In genomic region chr12:62720661-62721330, GRCh38 we compare ENCODE assay signal across 9 cellular contexts.
A peak's percentile ranks its signal among the peaks of the same experiment; 100 is the strongest.
DNase-seq lines count a peak whose midpoint lies in the region; ATAC-seq, FAIRE-seq and TF ChIP-seq lines count a peak whose summit lies in the region.
"Had no signal": no experiment of that assay in that cellular context is flagged by ENCODE, and none has a peak within 500 bp of the region (broad histone marks: within the 10 kb centered on the region; RNA-seq: fewer than 3 reads in every experiment).

No MANE protein-coding gene starts in this region.

- no peak for FAIRE-seq in HepG2 (lab: Jason Lieb, UNC)

- H3K9me3 ChIP-seq in heart left ventricle (no peaks in the 10 kb centered on the region), trophoblast cell (ENCODE audit: insufficient read depth, low read depth, low read length) (no peaks in the 10 kb centered on the region), prostate gland (no peaks in the 10 kb centered on the region), HepG2 (ENCODE audit: low read length) (no peaks in the 10 kb centered on the region)

- H3K27me3 ChIP-seq in heart left ventricle, result no peaks in the 10 kb centered on the region
- no peaks in the 10 kb centered on the region for H3K27me3 ChIP-seq in trophoblast cell (ENCODE audit: insufficient read depth, low read length)
- H3K27me3 ChIP-seq in prostate gland (replicated peaks; ENCODE audit: insufficient read depth), result no peaks in the 10 kb centered on the region
- H3K27me3 ChIP-seq in HepG2 (ENCODE audit: control insufficient read depth in 1 of 2, insufficient read depth in 2 of 2, low read length in 2 of 2), result no peaks in the 10 kb centered on the region

- no peak overlapping the region for H4K8ac ChIP-seq in trophoblast cell (ENCODE audit: low read depth, low read length)

- no peak overlapping the region for H3K14ac ChIP-seq in trophoblast cell (ENCODE audit: low read length)

- H3K79me2 ChIP-seq in trophoblast cell (ENCODE audit: control insufficient read depth, insufficient read depth, low read length, poor library complexity), result no peaks in the 10 kb centered on the region
- H3K79me2 ChIP-seq in HepG2 (ENCODE audit: insufficient read depth, low read length), result no peaks in the 10 kb centered on the region

- peaks cover 0 to 35% (median 16%) of the 10 kb centered on the region in 12 donors for H3K4me1 ChIP-seq in heart left ventricle
- peaks cover 3 to 8% of the 10 kb centered on the region in 2 experiments for H3K4me1 ChIP-seq in trophoblast cell (ENCODE audit: control insufficient read depth in 1 of 2, insufficient read depth in 2 of 2, low read length in 2 of 2)
- no peaks in the 10 kb centered on the region for H3K4me1 ChIP-seq in prostate gland (replicated peaks)
- no peaks in the 10 kb centered on the region for H3K4me1 ChIP-seq in HepG2 (ENCODE audit: insufficient read depth, low read length)

- TF ChIP-seq EP300 in HepG2 (IDR thresholded peaks at IDR 0.05; ENCODE audit: low read depth in 2 of 2, low read length in 2 of 2) (no peak), HepG2 (CRISPR knock-in tag; IDR thresholded peaks at IDR 0.05; ENCODE audit: borderline replicate concordance) (no peak)

- peaks cover 4% of the 10 kb centered on the region for H3K79me1 ChIP-seq in trophoblast cell (ENCODE audit: low read length)

- no peak overlapping the region for H2BK5ac ChIP-seq in trophoblast cell (ENCODE audit: low read depth, low read length, poor library complexity)

- intact Hi-C loops in heart left ventricle (cut with DNase I), result loop anchor here in 2 of 10 donors (5.0 kb wide), 2 partner anchors 67 to 88 kb away; no protein-coding TSS in a partner anchor
- intact Hi-C loops in prostate gland (cut with DNase I), result no loop called here
- intact Hi-C loops in HepG2 (cut with micrococcal nuclease; ENCODE audit: unreplicated experiment), result no loop called here
- intact Hi-C loops in left colon (cut with DNase I, micrococcal nuclease), result no loop called here

- no peak overlapping the region for H3K4me3 ChIP-seq in heart left ventricle
- no peak overlapping the region for H3K4me3 ChIP-seq in skin epidermis
- no peak overlapping the region for H3K4me3 ChIP-seq in trophoblast cell (ENCODE audit: low read depth, low read length)
- no peak overlapping the region for H3K4me3 ChIP-seq in prostate gland
- no peak overlapping the region for H3K4me3 ChIP-seq in HepG2 (replicated peaks in 1 of 3; ENCODE audit: insufficient read depth in 1 of 3, low read depth in 2 of 3, low read length in 3 of 3)

- WGBS in heart left ventricle, 4 donors, result 55 to 59% (median 58%) methylated on average over 8 of the region's 8 CpGs
- WGBS in trophoblast cell (ENCODE audit: extremely low coverage, insufficient coverage, insufficient read length), result no CpG with 5 or more reads among the region's 8 CpGs
- 59% methylated on average over 8 of the region's 8 CpGs for WGBS in prostate gland
- WGBS in HepG2 (ENCODE audit: low lambda C conversion rate), result 95% methylated on average over 8 of the region's 8 CpGs

- in situ Hi-C loops in HepG2 (cut with HindIII; ENCODE audit: extremely low pct_ligation_motif_present, low pct_unique_long_range_greater_than_20kb), result no loop called here

- H3K18ac ChIP-seq in trophoblast cell (ENCODE audit: low read length), result no peak overlapping the region

- no peak overlapping the region for H3K4ac ChIP-seq in trophoblast cell (ENCODE audit: low read depth, low read length)

- TF ChIP-seq POLR2A in heart left ventricle (IDR thresholded peaks at IDR 0.05) (no peak), prostate gland (IDR thresholded peaks at IDR 0.05) (no peak), HepG2 (IDR thresholded peaks at IDR 0.05; ENCODE audit: insufficient read depth in 1 of 2, low read depth in 2 of 2, low read length in 2 of 2) (no peak)

- no peak overlapping the region for H2BK12ac ChIP-seq in trophoblast cell (ENCODE audit: low read length)

- H2AFZ ChIP-seq in trophoblast cell (ENCODE audit: insufficient read depth, low read length, poor library complexity) (no peak overlapping the region), HepG2 (ENCODE audit: low read length) (no peak overlapping the region)

- DNase-seq in NCI-H1048 (lab: John Stamatoyannopoulos, UW) (peak; percentile 41), SHP77 treated with DMSO at 0.1 percent for 48 hours (lab: John Stamatoyannopoulos, UW) (peak; percentile 44), heart left ventricle (peak in 3 of 5 donors; percentile 46 to 64 (median 49)), trophoblast cell (no peak), prostate gland (ENCODE audit: low spot score) (no peak), HepG2 (ENCODE audit: low spot score) (no peak), left colon (no peak)

- H2BK120ac ChIP-seq in trophoblast cell (ENCODE audit: insufficient read depth, low read length, poor library complexity), result no peak overlapping the region

- H3K9ac ChIP-seq in trophoblast cell (ENCODE audit: low read length), result no peak overlapping the region
- no peak overlapping the region for H3K9ac ChIP-seq in HepG2 (ENCODE audit: insufficient read depth, low read depth, low read length)

- no peak overlapping the region for H3K4me2 ChIP-seq in trophoblast cell (ENCODE audit: low read length)
- no peak overlapping the region for H3K4me2 ChIP-seq in HepG2 (ENCODE audit: low read depth, low read length)

- TF ChIP-seq CTCF in heart left ventricle (IDR thresholded peaks at IDR 0.05), result no peak
- no peak for TF ChIP-seq CTCF in prostate gland (IDR thresholded peaks at IDR 0.05)
- no peak for TF ChIP-seq CTCF in HepG2 (CRISPR knock-in tag; IDR thresholded peaks at IDR 0.05)

- TF ChIP-seq RAD21 in HepG2 (CRISPR knock-in tag; IDR thresholded peaks at IDR 0.05), result no peak

- no peak overlapping the region for H4K12ac ChIP-seq in trophoblast cell (ENCODE audit: low read depth, low read length)

- H3K27ac ChIP-seq in heart left ventricle (peak overlapping the region in 9 of 12 donors; percentile 7 to 67 (median 53)), skin epidermis (peak overlapping the region in 11 of 21 experiments; percentile 2 to 56 (median 33)), trophoblast cell (ENCODE audit: low read depth, low read length) (no peak overlapping the region), prostate gland (no peak overlapping the region), HepG2 (ENCODE audit: extremely low read length, insufficient read depth, low read length) (no peak overlapping the region)
- H3K27ac ChIP-seq: RWPE1 had no signal

- H3K23ac ChIP-seq in trophoblast cell (ENCODE audit: low read length), result no peak overlapping the region

- CTCF ChIA-PET in HepG2 (lab: Yijun Ruan, JAX; ENCODE audit: low intra/inter-chr PET ratio, low total read pairs), result no interaction called here

- no TSS peak for BruUV-seq in HepG2 (replicated peaks; lab: Mats Ljungman, UMichigan)

- H3K36me3 ChIP-seq in heart left ventricle (no peaks in the 10 kb centered on the region), trophoblast cell (ENCODE audit: control insufficient read depth in 1 of 2, insufficient read depth in 2 of 2, low read length in 2 of 2) (peaks cover 0 to 2% of the 10 kb centered on the region in 2 experiments), prostate gland (no peaks in the 10 kb centered on the region), HepG2 (replicated peaks in 1 of 2; ENCODE audit: control insufficient read depth in 1 of 2, insufficient read depth in 2 of 2, low read length in 2 of 2) (peaks cover 23 to 66% of the 10 kb centered on the region in 2 experiments)

- H4K91ac ChIP-seq in trophoblast cell (ENCODE audit: low read depth, low read length), result no peak overlapping the region

- no peaks in the 10 kb centered on the region; the same call in 1 of the 2 replicates for H4K20me1 ChIP-seq in HepG2 (ENCODE audit: insufficient read depth, low read length)

- H2AK5ac ChIP-seq in trophoblast cell (ENCODE audit: low read length), result no peak overlapping the region

- POLR2A ChIA-PET in HepG2 (lab: Yijun Ruan, JAX), result no interaction called here

- ATAC-seq in heart left ventricle (peak; percentile 59 to 85 (median 79)), HepG2 (no peak), left colon (no peak)

TF ChIP-seq in HepG2, 621 proteins besides CTCF, POLR2A, EP300 and RAD21:
- no peak for TF ChIP-seq SMAD3 (CRISPR knock-in tag; IDR thresholded peaks at IDR 0.05)
- no peak for TF ChIP-seq ZNF773 (CRISPR knock-in tag; IDR thresholded peaks at IDR 0.05; ENCODE audit: borderline replicate concordance)
- TF ChIP-seq RXRA (CRISPR knock-in tag; IDR thresholded peaks at IDR 0.05), result no peak
- TF ChIP-seq ZNF34 (CRISPR knock-in tag; IDR thresholded peaks at IDR 0.05; ENCODE audit: borderline replicate concordance), result no peak

Comparison
In these comparisons a context has a peak if more than half of its experiments do, and no peak if none do; other contexts are left out.
1. DNase-seq: peak in NCI-H1048 (single experiment), SHP77 treated with DMSO at 0.1 percent for 48 hours (single experiment) and heart left ventricle (3 of 5); none in trophoblast cell (0 of 2), prostate gland (single experiment), HepG2 (single experiment) and left colon (0 of 2).
2. ATAC-seq: peak in heart left ventricle (4 of 4); none in HepG2 (single experiment) and left colon (single experiment).
3. H3K27ac ChIP-seq: peak in heart left ventricle (9 of 12) and skin epidermis (11 of 21); none in trophoblast cell (single experiment), prostate gland (0 of 2) and HepG2 (single experiment).